20 cellular contexts compared by ENCODE assay signal in genomic region chr9:89256225-89256624, GRCh38.
"Had no signal": no experiment of that assay in that cellular context is flagged by ENCODE, and none has a peak within 500 bp of the region (broad histone marks: within the 10 kb centered on the region; RNA-seq: fewer than 3 reads in every experiment).

No MANE protein-coding gene starts in this region.

- H3K36me3 ChIP-seq: heart left ventricle, lower lobe of right lung, right atrium auricular region, suprapubic skin, tibial nerve, vagina had no signal

- DNase-seq: heart left ventricle; islet precursor cell; left ventricle myocardium superior; lower lobe of right lung; mammary epithelial cell; mesenchymal stem cell; naive thymus-derived CD8-positive, alpha-beta T cell; nucleus accumbens; stimulated activated CD4-positive, alpha-beta T cell treated with anti-CD3 and anti-CD28 coated beads, Interleukin-12 subunit alpha, Interleukin-12 subunit beta, amount 100 ng/mL, for 4 hours; stimulated activated CD4-positive, alpha-beta T cell treated with anti-CD3 and anti-CD28 coated beads, Interleukin-15, amount 100 ng/mL, for 24 hours; stimulated activated CD4-positive, alpha-beta T cell treated with anti-CD3 and anti-CD28 coated beads, Interleukin-4, amount 100 ng/mL, for 24 hours; stimulated activated naive CD4-positive, alpha-beta T cell had no signal

- H3K4me3 ChIP-seq: heart left ventricle, lower lobe of right lung, right atrium auricular region, skin epidermis, suprapubic skin, tibial nerve, vagina had no signal

- H3K9me3 ChIP-seq: lower lobe of right lung, right atrium auricular region, suprapubic skin, vagina had no signal

- H3K79me2 ChIP-seq: parathyroid adenoma had no signal

- ATAC-seq: heart left ventricle; left ventricle myocardium superior; lower lobe of right lung; naive thymus-derived CD8-positive, alpha-beta T cell; sciatic nerve; stimulated activated effector memory CD8-positive, alpha-beta T cell treated with anti-CD3 and anti-CD28 coated beads, Interleukin-12 subunit alpha, Interleukin-12 subunit beta, amount 100 ng/mL, for 72 hours had no signal

- H3K27me3 ChIP-seq: heart left ventricle, right atrium auricular region, suprapubic skin, tibial nerve, vagina had no signal

- H2AFZ ChIP-seq: parathyroid adenoma had no signal

- H3K4me1 ChIP-seq: heart left ventricle, parathyroid adenoma, right atrium auricular region, suprapubic skin, tibial nerve had no signal

- H3K9ac ChIP-seq: parathyroid adenoma had no signal

- H3K27ac ChIP-seq: heart left ventricle, lower lobe of right lung, parathyroid adenoma, right atrium auricular region, skin epidermis, suprapubic skin, tibial nerve, vagina had no signal
